In genomic region chr21:40623550-40623949, GRCh38 we compare ENCODE assay signal across 21 cellular contexts.
"Had no signal": no experiment of that assay in that cellular context is flagged by ENCODE, and none has a peak within 500 bp of the region (broad histone marks: within the 10 kb centered on the region; RNA-seq: fewer than 3 reads in every experiment).

No MANE protein-coding gene starts in this region.

- H3K4me3 Mint-ChIP-seq: activated CD4-positive, alpha-beta T cell treated with anti-CD3 and anti-CD28 coated beads for 36 hours; activated CD8-positive, alpha-beta memory T cell treated with anti-CD3 and anti-CD28 coated beads, Interleukin-2, amount 10 ng/mL, durations not matched to agents 7 days and 5 days; activated CD8-positive, alpha-beta T cell treated with anti-CD3 and anti-CD28 coated beads, Interleukin-2, amount 10 ng/mL, durations not matched to agents 7 days and 5 days; activated naive CD8-positive, alpha-beta T cell; natural killer cell treated with Interleukin-12 subunit alpha and Interleukin-12 subunit beta and Interleukin-15 and Interleukin-18, amount 100 ng/mL, for 72 hours had no signal

- H3K27me3 ChIP-seq: esophagus muscularis mucosa, foreskin keratinocyte, tibial nerve had no signal

- H3K27ac ChIP-seq: esophagus muscularis mucosa, foreskin keratinocyte, heart right ventricle, left ventricle myocardium inferior, tibial nerve had no signal

- H3K27me3 Mint-ChIP-seq: activated CD4-positive, alpha-beta T cell treated with anti-CD3 and anti-CD28 coated beads for 36 hours; activated CD8-positive, alpha-beta memory T cell treated with anti-CD3 and anti-CD28 coated beads, Interleukin-2, amount 10 ng/mL, durations not matched to agents 7 days and 5 days; activated naive CD8-positive, alpha-beta T cell; natural killer cell treated with Interleukin-12 subunit alpha and Interleukin-12 subunit beta and Interleukin-15 and Interleukin-18, amount 100 ng/mL, for 72 hours had no signal

- ATAC-seq: activated CD4-positive, alpha-beta T cell treated with anti-CD3 and anti-CD28 coated beads for 36 hours; activated CD8-positive, alpha-beta memory T cell treated with anti-CD3 and anti-CD28 coated beads, Interleukin-2, amount 10 ng/mL, durations not matched to agents 7 days and 5 days; activated CD8-positive, alpha-beta T cell treated with anti-CD3 and anti-CD28 coated beads, Interleukin-2, amount 10 ng/mL, durations not matched to agents 7 days and 5 days; foreskin keratinocyte; heart right ventricle; natural killer cell treated with Interleukin-12 subunit alpha and Interleukin-12 subunit beta and Interleukin-15 and Interleukin-18, amount 100 ng/mL, for 72 hours; right cardiac atrium had no signal

- H3K4me1 ChIP-seq: esophagus muscularis mucosa, foreskin keratinocyte, heart right ventricle, left ventricle myocardium inferior, tibial nerve had no signal

- H3K36me3 Mint-ChIP-seq: activated CD8-positive, alpha-beta memory T cell treated with anti-CD3 and anti-CD28 coated beads, Interleukin-2, amount 10 ng/mL, durations not matched to agents 7 days and 5 days; activated naive CD8-positive, alpha-beta T cell had no signal

- H3K4me3 ChIP-seq: esophagus muscularis mucosa, heart right ventricle, left ventricle myocardium inferior, lung, tibial nerve had no signal

- DNase-seq: activated CD4-positive, alpha-beta T cell treated with anti-CD3 and anti-CD28 coated beads for 36 hours; activated CD4-positive, CD25-positive, alpha-beta regulatory T cell; activated CD8-positive, alpha-beta memory T cell treated with anti-CD3 and anti-CD28 coated beads, Interleukin-2, amount 10 ng/mL, durations not matched to agents 7 days and 5 days; activated CD8-positive, alpha-beta T cell treated with anti-CD3 and anti-CD28 coated beads, Interleukin-2, amount 10 ng/mL, durations not matched to agents 7 days and 5 days; activated naive CD4-positive, alpha-beta T cell treated with Interleukin-2 at 50 U/mL for 16 hours; activated T-cell treated with anti-CD3 and anti-CD28 coated beads, Interleukin-2, amount 50 U/mL, for 48 hours; anterior cingulate cortex; dermis blood vessel endothelial cell; effector CD4-positive, alpha-beta T cell; foreskin keratinocyte; heart right ventricle; left ventricle myocardium inferior; mesendoderm; posterior cingulate gyrus; right cardiac atrium; stimulated activated naive CD4-positive, alpha-beta T cell had no signal

- H3K36me3 ChIP-seq: esophagus muscularis mucosa, heart right ventricle, left ventricle myocardium inferior, tibial nerve had no signal

- H3K4me1 Mint-ChIP-seq: activated CD4-positive, alpha-beta T cell treated with anti-CD3 and anti-CD28 coated beads for 36 hours; activated CD8-positive, alpha-beta memory T cell treated with anti-CD3 and anti-CD28 coated beads, Interleukin-2, amount 10 ng/mL, durations not matched to agents 7 days and 5 days had no signal

- H3K9me3 ChIP-seq: esophagus muscularis mucosa, heart right ventricle, left ventricle myocardium inferior, tibial nerve had no signal

- H3K27ac Mint-ChIP-seq: activated CD4-positive, alpha-beta T cell treated with anti-CD3 and anti-CD28 coated beads for 36 hours; activated CD8-positive, alpha-beta memory T cell treated with anti-CD3 and anti-CD28 coated beads, Interleukin-2, amount 10 ng/mL, durations not matched to agents 7 days and 5 days; activated CD8-positive, alpha-beta T cell treated with anti-CD3 and anti-CD28 coated beads, Interleukin-2, amount 10 ng/mL, durations not matched to agents 7 days and 5 days; activated naive CD8-positive, alpha-beta T cell; natural killer cell treated with Interleukin-12 subunit alpha and Interleukin-12 subunit beta and Interleukin-15 and Interleukin-18, amount 100 ng/mL, for 72 hours had no signal
